8 cellular contexts compared by ENCODE assay signal in the genomic region with DNA sequence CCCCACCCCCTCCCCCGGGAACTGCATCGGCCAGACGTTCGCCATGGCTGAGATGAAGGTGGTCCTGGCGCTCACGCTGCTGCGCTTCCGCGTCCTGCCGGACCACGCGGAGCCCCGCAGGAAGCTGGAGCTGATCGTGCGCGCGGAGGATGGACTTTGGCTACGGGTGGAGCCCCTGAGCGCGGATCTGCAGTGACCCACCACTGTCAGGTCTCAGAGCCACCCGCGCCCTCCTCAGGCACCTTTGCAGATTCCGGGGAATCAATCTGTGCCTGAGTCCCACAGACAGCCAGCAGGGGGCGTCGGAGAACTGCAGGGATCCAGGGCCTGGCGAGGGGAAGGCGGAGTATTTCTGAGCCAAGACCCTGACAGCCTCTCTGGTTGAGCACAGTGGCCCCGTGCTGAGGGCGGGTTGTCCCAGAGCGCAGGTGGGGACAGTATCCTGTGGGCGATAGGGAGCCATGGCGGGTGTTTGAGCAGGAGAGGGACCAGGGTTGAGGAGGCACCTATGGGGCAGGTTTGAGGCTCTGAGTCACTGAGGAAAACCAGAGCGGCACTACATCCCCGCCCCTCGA. TPM values are rescaled to one million over a fixed set of nuclear protein-coding genes. Genes with fewer than 3 reads are reported as not detected.
A peak's percentile ranks its signal among the peaks of the same experiment; 100 is the strongest.
DNase-seq lines count a peak whose midpoint lies in the region; ATAC-seq and TF ChIP-seq lines count a peak whose summit lies in the region.

No MANE protein-coding gene starts in this region.

- peak overlapping the region; percentile 47 for H3K4me3 ChIP-seq in HL-60 (replicated peaks; ENCODE audit: insufficient read depth, low read length)
- H3K4me3 ChIP-seq in fibroblast of the aortic adventitia (ENCODE audit: low read depth, low read length), result peak overlapping the region; percentile 35

- TF ChIP-seq CTCF in CD14-positive monocyte (IDR thresholded peaks at IDR 0.05) (peak; percentile 95), HL-60 (IDR thresholded peaks at IDR 0.05; ENCODE audit: insufficient read depth, low read length) (peak; percentile 84), fibroblast of the aortic adventitia (IDR thresholded peaks at IDR 0.05; ENCODE audit: insufficient read depth, low read length) (peak; percentile 91)

- peak overlapping the region in 1 of 7 donors; percentile 18 for H3K27ac Mint-ChIP-seq in CD14-positive monocyte
- no peak overlapping the region for H3K27ac Mint-ChIP-seq in activated T-helper 1 cell treated with anti-CD3 and anti-CD28 coated beads, Interleukin-12 subunit alpha, Interleukin-12 subunit beta, Interleukin-2, Interleukin-4 antibody, amounts not matched to agents 30 ng/mL and 10 ng/mL and 1 ng/mL, durations not matched to agents 14 hours and 24 hours and 36 hours

- no peaks in the 10 kb centered on the region for H3K36me3 Mint-ChIP-seq in CD14-positive monocyte
- H3K36me3 Mint-ChIP-seq in activated T-helper 1 cell treated with anti-CD3 and anti-CD28 coated beads, Interleukin-12 subunit alpha, Interleukin-12 subunit beta, Interleukin-2, Interleukin-4 antibody, amounts not matched to agents 30 ng/mL and 10 ng/mL and 1 ng/mL, durations not matched to agents 14 hours and 24 hours and 36 hours (ENCODE audit: low read depth), result no peaks in the 10 kb centered on the region

- H3K27me3 Mint-ChIP-seq in CD14-positive monocyte (ENCODE audit: low read depth in 3 of 3), result peaks cover 6 to 22% (median 21%) of the 10 kb centered on the region in 3 donors
- H3K27me3 Mint-ChIP-seq in activated T-helper 1 cell treated with anti-CD3 and anti-CD28 coated beads, Interleukin-12 subunit alpha, Interleukin-12 subunit beta, Interleukin-2, Interleukin-4 antibody, amounts not matched to agents 30 ng/mL and 10 ng/mL and 1 ng/mL, durations not matched to agents 14 hours and 24 hours and 36 hours (ENCODE audit: insufficient read depth), result peaks cover 8% of the 10 kb centered on the region

- H3K4me1 Mint-ChIP-seq in CD14-positive monocyte, result peaks cover 37% of the 10 kb centered on the region
- H3K4me1 Mint-ChIP-seq in activated T-helper 1 cell treated with anti-CD3 and anti-CD28 coated beads, Interleukin-12 subunit alpha, Interleukin-12 subunit beta, Interleukin-2, Interleukin-4 antibody, amounts not matched to agents 30 ng/mL and 10 ng/mL and 1 ng/mL, durations not matched to agents 14 hours and 24 hours and 36 hours (ENCODE audit: low read depth), result no peaks in the 10 kb centered on the region

- peak overlapping the region; percentile 59 to 71 for H3K4me3 Mint-ChIP-seq in CD14-positive monocyte
- no peak overlapping the region for H3K4me3 Mint-ChIP-seq in activated T-helper 1 cell treated with anti-CD3 and anti-CD28 coated beads, Interleukin-12 subunit alpha, Interleukin-12 subunit beta, Interleukin-2, Interleukin-4 antibody, amounts not matched to agents 30 ng/mL and 10 ng/mL and 1 ng/mL, durations not matched to agents 14 hours and 24 hours and 36 hours

- ATAC-seq in GM21515 (IDR thresholded peaks at IDR 0.05; ENCODE audit: unreplicated experiment), result no peak

- peaks cover 3% of the 10 kb centered on the region for H3K27me3 ChIP-seq in HL-60 (ENCODE audit: insufficient read depth, poor library complexity, severe bottlenecking)

- DNase-seq in CD14-positive monocyte (ENCODE audit: low spot score), result peak; percentile 78
- peak; percentile 74 to 86 for DNase-seq in HL-60 (ENCODE audit: low read depth in 1 of 2, low spot score in 1 of 2)
- DNase-seq in RPMI7951 (ENCODE audit: low read depth), result peak; percentile 55
- peak; percentile 67 for DNase-seq in activated T-helper 1 cell treated with anti-CD3 and anti-CD28 coated beads, Interleukin-12 subunit alpha, Interleukin-12 subunit beta, Interleukin-2, Interleukin-4 antibody, amounts not matched to agents 30 ng/mL and 10 ng/mL and 1 ng/mL, durations not matched to agents 14 hours and 24 hours and 36 hours (ENCODE audit: low spot score)
- DNase-seq in fibroblast of the aortic adventitia (ENCODE audit: low read depth), result peak; percentile 54
- DNase-seq in nucleus accumbens (lab: John Stamatoyannopoulos, UW), result peak in 47 of 56 donors; percentile 0 to 83 (median 29)
- peak in 37 of 49 donors; percentile 0 to 77 (median 40) for DNase-seq in substantia nigra (lab: John Stamatoyannopoulos, UW)

- H3K27ac ChIP-seq in HL-60 (replicated peaks) (no peak overlapping the region), substantia nigra (ENCODE audit: low read depth, low read length, poor library complexity, severe bottlenecking) (no peak overlapping the region)

- intact Hi-C loops in CD14-positive monocyte (cut with micrococcal nuclease), result no loop called here
- intact Hi-C loops in activated T-helper 1 cell treated with anti-CD3 and anti-CD28 coated beads, Interleukin-12 subunit alpha, Interleukin-12 subunit beta, Interleukin-2, Interleukin-4 antibody, amounts not matched to agents 30 ng/mL and 10 ng/mL and 1 ng/mL, durations not matched to agents 14 hours and 24 hours and 36 hours (cut with micrococcal nuclease), result no loop called here

- H3K9me3 Mint-ChIP-seq in CD14-positive monocyte, result no peaks in the 10 kb centered on the region
- H3K9me3 Mint-ChIP-seq in activated T-helper 1 cell treated with anti-CD3 and anti-CD28 coated beads, Interleukin-12 subunit alpha, Interleukin-12 subunit beta, Interleukin-2, Interleukin-4 antibody, amounts not matched to agents 30 ng/mL and 10 ng/mL and 1 ng/mL, durations not matched to agents 14 hours and 24 hours and 36 hours, result no peaks in the 10 kb centered on the region

RNA-seq across cellular contexts. Expression of gene CYP4F8, which starts 30.4 kb away (rescaled TPM):
- not detected for polyA plus RNA-seq in CD14-positive monocyte
- not detected in 2 replicates for total RNA-seq in RPMI7951 (2014; rRNA removed; shearing (Covaris generic))
- not detected in 2 replicates for total RNA-seq in activated T-helper 1 cell treated with anti-CD3 and anti-CD28 coated beads, Interleukin-12 subunit alpha, Interleukin-12 subunit beta, Interleukin-2, Interleukin-4 antibody, amounts not matched to agents 30 ng/mL and 10 ng/mL and 1 ng/mL, durations not matched to agents 14 hours and 24 hours and 36 hours
- total RNA-seq in fibroblast of the aortic adventitia (ENCODE audit: low replicate concordance), result not detected in 2 replicates

RNA-seq across cellular contexts. Expression of gene CYP4F3, which starts 56.1 kb away (rescaled TPM):
- polyA plus RNA-seq in CD14-positive monocyte, result 1 to 10 TPM in 1 of 2 donors, under 1 TPM in 1; 0.56 to 1.2 TPM
- total RNA-seq in RPMI7951 (2014; rRNA removed; shearing (Covaris generic)), result not detected in 2 replicates
- not detected in 2 replicates for total RNA-seq in activated T-helper 1 cell treated with anti-CD3 and anti-CD28 coated beads, Interleukin-12 subunit alpha, Interleukin-12 subunit beta, Interleukin-2, Interleukin-4 antibody, amounts not matched to agents 30 ng/mL and 10 ng/mL and 1 ng/mL, durations not matched to agents 14 hours and 24 hours and 36 hours
- not detected in 2 replicates for total RNA-seq in fibroblast of the aortic adventitia (ENCODE audit: low replicate concordance)

Comparison
In these comparisons a context has a peak if more than half of its experiments do, and no peak if none do; other contexts are left out.
1. DNase-seq: peak in every context shown above with its lines; median percentile 80 in HL-60; 78 in CD14-positive monocyte; 67 in activated T-helper 1 cell treated with anti-CD3 and anti-CD28 coated beads, Interleukin-12 subunit alpha, Interleukin-12 subunit beta, Interleukin-2, Interleukin-4 antibody, amounts not matched to agents 30 ng/mL and 10 ng/mL and 1 ng/mL, durations not matched to agents 14 hours and 24 hours and 36 hours; 55 in RPMI7951; 54 in fibroblast of the aortic adventitia; 40 in substantia nigra; 29 in nucleus accumbens.